ENCODE assay signal across 15 cellular contexts in genomic region chr21:44316277-44316900, GRCh38. TPM values are rescaled to one million over a fixed set of nuclear protein-coding genes. Genes with fewer than 3 reads are reported as not detected.
DNase-seq lines count a peak whose midpoint lies in the region; FAIRE-seq and TF ChIP-seq lines count a peak whose summit lies in the region.
"Had no signal": no experiment of that assay in that cellular context is flagged by ENCODE, and none has a peak within 500 bp of the region (broad histone marks: within the 10 kb centered on the region; RNA-seq: fewer than 3 reads in every experiment).

No MANE protein-coding gene starts in this region.

- no peak overlapping the region for H3K27ac Mint-ChIP-seq in mesothelial cell of epicardium
- H3K27ac Mint-ChIP-seq: activated naive CD4-positive, alpha-beta T cell treated with anti-CD3 and anti-CD28 coated beads, Interleukin-2, amount 10 ng/mL, durations not matched to agents 7 days and 5 days; stimulated activated effector memory CD8-positive, alpha-beta T cell treated with anti-CD3 and anti-CD28 coated beads, Interleukin-12 subunit alpha, Interleukin-12 subunit beta, amount 100 ng/mL, for 72 hours; T-helper 1 cell treated with Interleukin-12 subunit alpha and Interleukin-12 subunit beta and Interleukin-4 antibody, amounts not matched to agents 30 μg/mL and 1 μg/mL, for 36 hours had no signal

- H3K27me3 Mint-ChIP-seq in mesothelial cell of epicardium (ENCODE audit: low read depth): no peaks in the 10 kb centered on the region
- H3K27me3 Mint-ChIP-seq: activated naive CD4-positive, alpha-beta T cell treated with anti-CD3 and anti-CD28 coated beads, Interleukin-2, amount 10 ng/mL, durations not matched to agents 7 days and 5 days had no signal

- no peak overlapping the region for H3K4me3 Mint-ChIP-seq in mesothelial cell of epicardium
- H3K4me3 Mint-ChIP-seq: activated naive CD4-positive, alpha-beta T cell treated with anti-CD3 and anti-CD28 coated beads, Interleukin-2, amount 10 ng/mL, durations not matched to agents 7 days and 5 days; stimulated activated effector memory CD8-positive, alpha-beta T cell treated with anti-CD3 and anti-CD28 coated beads, Interleukin-12 subunit alpha, Interleukin-12 subunit beta, amount 100 ng/mL, for 72 hours; T-helper 1 cell treated with Interleukin-12 subunit alpha and Interleukin-12 subunit beta and Interleukin-4 antibody, amounts not matched to agents 30 μg/mL and 1 μg/mL, for 36 hours had no signal

- DNase-seq in HTR-8/SVneo (ENCODE audit: insufficient read length, low spot score): no peak
- no peak for DNase-seq in iPS-NIHi7 (ENCODE audit: extremely low spot score)
- no peak for DNase-seq in mesothelial cell of epicardium (ENCODE audit: low spot score in 2 of 2, unreplicated experiment in 2 of 2)
- DNase-seq: activated CD4-positive, CD25-positive, alpha-beta regulatory T cell; activated naive CD4-positive, alpha-beta T cell treated with anti-CD3 and anti-CD28 coated beads, Interleukin-2, amount 10 ng/mL, durations not matched to agents 7 days and 5 days; Caco-2; effector CD4-positive, alpha-beta T cell; SHP77; small intestine had no signal

- H3K36me3 Mint-ChIP-seq in mesothelial cell of epicardium: peaks cover 3% of the 10 kb centered on the region

- no peaks in the 10 kb centered on the region for H3K4me1 Mint-ChIP-seq in mesothelial cell of epicardium
- H3K4me1 Mint-ChIP-seq: activated naive CD4-positive, alpha-beta T cell treated with anti-CD3 and anti-CD28 coated beads, Interleukin-2, amount 10 ng/mL, durations not matched to agents 7 days and 5 days; stimulated activated effector memory CD8-positive, alpha-beta T cell treated with anti-CD3 and anti-CD28 coated beads, Interleukin-12 subunit alpha, Interleukin-12 subunit beta, amount 100 ng/mL, for 72 hours had no signal

- peak overlapping the region; percentile 84 for H3K27ac ChIP-seq in cingulate gyrus (ENCODE audit: low read depth, low read length)

- no peaks in the 10 kb centered on the region for H3K9me3 Mint-ChIP-seq in mesothelial cell of epicardium
- H3K9me3 Mint-ChIP-seq: activated naive CD4-positive, alpha-beta T cell treated with anti-CD3 and anti-CD28 coated beads, Interleukin-2, amount 10 ng/mL, durations not matched to agents 7 days and 5 days; stimulated activated effector memory CD8-positive, alpha-beta T cell treated with anti-CD3 and anti-CD28 coated beads, Interleukin-12 subunit alpha, Interleukin-12 subunit beta, amount 100 ng/mL, for 72 hours; T-helper 1 cell treated with Interleukin-12 subunit alpha and Interleukin-12 subunit beta and Interleukin-4 antibody, amounts not matched to agents 30 μg/mL and 1 μg/mL, for 36 hours had no signal

- TF ChIP-seq CTCF in mesothelial cell of epicardium (IDR thresholded peaks at IDR 0.05; ENCODE audit: unreplicated experiment): no peak

- peak; percentile 78 for FAIRE-seq in HTR-8/SVneo (lab: Jason Lieb, UNC)
- FAIRE-seq: GM12891, small intestine had no signal

RNA-seq across cellular contexts. Expression of gene PFKL, which starts 16.5 kb away (rescaled TPM):
- total RNA-seq in mesothelial cell of epicardium: 147 to 160 TPM (median 155 TPM) in 3 replicates

RNA-seq across cellular contexts. Expression of gene CFAP410, which starts 22.8 kb away (rescaled TPM):
- total RNA-seq in mesothelial cell of epicardium: 27.6 to 34.0 TPM (median 32.0 TPM) in 3 replicates

RNA-seq across cellular contexts. Expression of gene AIRE, which starts 30.7 kb away (rescaled TPM):
- total RNA-seq in mesothelial cell of epicardium: 0.13 to 0.23 TPM (median 0.18 TPM) in 3 replicates
- total RNA-seq: Caco-2, left lobe of liver, ureter had no signal

RNA-seq across cellular contexts. Expression of gene TRPM2, which starts 37.0 kb away (rescaled TPM):
- total RNA-seq in mesothelial cell of epicardium: 0.09 to 0.16 TPM (median 0.09 TPM) in 3 replicates

RNA-seq across cellular contexts. Expression of gene DNMT3L, which starts 54.7 kb away (rescaled TPM):
- total RNA-seq in mesothelial cell of epicardium: not detected in 3 replicates
- total RNA-seq: ureter had no signal
